Comparison of ENCODE assay signal across 10 cellular contexts in genomic region chr17:68532826-68533225, GRCh38. TPM values are rescaled to one million over a fixed set of nuclear protein-coding genes. Genes with fewer than 3 reads are reported as not detected.
DNase-seq lines count a peak whose midpoint lies in the region; ATAC-seq and TF ChIP-seq lines count a peak whose summit lies in the region.
"Had no signal": no experiment of that assay in that cellular context is flagged by ENCODE, and none has a peak within 500 bp of the region (broad histone marks: within the 10 kb centered on the region; RNA-seq: fewer than 3 reads in every experiment).

No MANE protein-coding gene starts in this region.

- no peaks in the 10 kb centered on the region for H3K27me3 ChIP-seq in CD8-positive, alpha-beta T cell (ENCODE audit: insufficient read depth, low read length)
- H3K27me3 ChIP-seq in upper lobe of right lung: no peaks in the 10 kb centered on the region

- H3K27ac Mint-ChIP-seq in CD8-positive, alpha-beta T cell: peak overlapping the region; percentile 22
- H3K27ac Mint-ChIP-seq: IgD-negative memory B cell had no signal

- H3K4me3 Mint-ChIP-seq in CD8-positive, alpha-beta T cell: no peak overlapping the region
- H3K4me3 Mint-ChIP-seq: CD14-positive monocyte; CD8-positive, alpha-beta memory T cell; IgD-negative memory B cell had no signal

- H3K27me3 Mint-ChIP-seq in CD8-positive, alpha-beta T cell (ENCODE audit: low read depth): no peaks in the 10 kb centered on the region
- H3K27me3 Mint-ChIP-seq: CD8-positive, alpha-beta memory T cell; IgD-negative memory B cell had no signal

- H3K9me3 Mint-ChIP-seq in CD8-positive, alpha-beta T cell: no peaks in the 10 kb centered on the region
- H3K9me3 Mint-ChIP-seq: CD14-positive monocyte; CD8-positive, alpha-beta memory T cell; IgD-negative memory B cell had no signal

- H3K9me3 ChIP-seq in CD8-positive, alpha-beta T cell (ENCODE audit: low read length): no peaks in the 10 kb centered on the region
- H3K9me3 ChIP-seq in HEK293 (ENCODE audit: control insufficient read depth, insufficient read depth, low read depth, low read length) (no peaks in the 10 kb centered on the region), upper lobe of right lung (no peaks in the 10 kb centered on the region)

- no peaks in the 10 kb centered on the region for H3K4me1 ChIP-seq in CD8-positive, alpha-beta T cell (ENCODE audit: insufficient read depth, low read length)
- H3K4me1 ChIP-seq in HEK293 (ENCODE audit: control insufficient read depth, insufficient read depth, low read length): no peaks in the 10 kb centered on the region
- H3K4me1 ChIP-seq in upper lobe of right lung: peaks cover 4% of the 10 kb centered on the region

- DNase-seq in CD8-positive, alpha-beta T cell: no peak
- DNase-seq in fibroblast of peridontal ligament (ENCODE audit: extremely low read depth) (peak; percentile 82), upper lobe of right lung (no peak), NCI-H2081 (lab: John Stamatoyannopoulos, UW) (no peak), caudate nucleus (lab: John Stamatoyannopoulos, UW) (no peak)
- DNase-seq: CD8-positive, alpha-beta memory T cell had no signal

- no peak overlapping the region for H3K4me3 ChIP-seq in CD8-positive, alpha-beta T cell (ENCODE audit: low read depth, low read length)
- H3K4me3 ChIP-seq in HEK293 (ENCODE audit: low read depth, low read length) (no peak overlapping the region), upper lobe of right lung (no peak overlapping the region)

- no peaks in the 10 kb centered on the region for H3K4me1 Mint-ChIP-seq in CD8-positive, alpha-beta T cell (ENCODE audit: low read depth)
- H3K4me1 Mint-ChIP-seq: CD14-positive monocyte, IgD-negative memory B cell had no signal

- H3K27ac ChIP-seq in CD8-positive, alpha-beta T cell (ENCODE audit: low read depth, low read length): no peak overlapping the region
- H3K27ac ChIP-seq in HEK293 (ENCODE audit: extremely low read depth, low read depth, low read length) (no peak overlapping the region), upper lobe of right lung (peak overlapping the region; percentile 7), caudate nucleus (ENCODE audit: low read depth, low read length) (no peak overlapping the region)

- ATAC-seq in CD8-positive, alpha-beta T cell: no peak
- no peak for ATAC-seq in upper lobe of right lung
- ATAC-seq: HCT116 had no signal

- intact Hi-C loops in CD8-positive, alpha-beta T cell (cut with DNase I, micrococcal nuclease): loop anchor here in 1 of 2 experiments (5.0 to 10.0 kb wide), 2 partner anchors 222 to 714 kb away; no protein-coding TSS in a partner anchor
- intact Hi-C loops in upper lobe of right lung (cut with DNase I): no loop called here

- TF ChIP-seq CTCF in CD8-positive, alpha-beta T cell (IDR thresholded peaks at IDR 0.05): no peak
- TF ChIP-seq CTCF in HEK293 (tag by site-specific recombination; IDR thresholded peaks at IDR 0.05) (no peak), upper lobe of right lung (IDR thresholded peaks at IDR 0.05) (no peak)

- POLR2A ChIA-PET in CD8-positive, alpha-beta T cell (lab: Charles Lee): no interaction called here
- POLR2A ChIA-PET in HEK293 (lab: Yijun Ruan, JAX): no interaction called here

- H3K36me3 Mint-ChIP-seq in CD8-positive, alpha-beta T cell: peaks cover 84% of the 10 kb centered on the region

- CTCF ChIA-PET in CD8-positive, alpha-beta T cell (lab: Charles Lee): no interaction called here
- CTCF ChIA-PET in HEK293 (lab: Yijun Ruan, JAX): interaction anchor here (0.6 to 1.8 kb wide), 5 partner anchors 18 to 217 kb away, joined by 3 to 23 read pairs (median 5); no protein-coding TSS in a partner anchor

- H3K36me3 ChIP-seq in CD8-positive, alpha-beta T cell (ENCODE audit: insufficient read depth, low read length): peaks cover 38% of the 10 kb centered on the region
- H3K36me3 ChIP-seq in HEK293 (ENCODE audit: control insufficient read depth in 2 of 2, insufficient read depth in 1 of 2, low read length in 2 of 2) (peaks cover 77 to 93% of the 10 kb centered on the region in 2 experiments), upper lobe of right lung (peaks cover 97% of the 10 kb centered on the region)

TF ChIP-seq in HEK293, 187 proteins besides CTCF, POLR2A, EP300 and RAD21:
- TF ChIP-seq ZNF654 (tag by site-specific recombination; IDR thresholded peaks at IDR 0.05; ENCODE audit: low read depth) (no peak), ZNF37A (tag by site-specific recombination; IDR thresholded peaks at IDR 0.05) (no peak), ZNF362 (tag by site-specific recombination; IDR thresholded peaks at IDR 0.05) (no peak), ZNF133 (tag by site-specific recombination; IDR thresholded peaks at IDR 0.05) (no peak), ZFHX2 (tag by site-specific recombination; conservative IDR thresholded peaks at IDR 0.05) (no peak), PRDM1 (tag by site-specific recombination; IDR thresholded peaks at IDR 0.05) (0 out of 2 replicates have a peak, but pooled peaks have one; percentile 64)
TF ChIP-seq in HEK293: peak in this region for 1.

RNA-seq across cellular contexts. Expression of gene PRKAR1A, which starts 20.6 kb away (rescaled TPM):
- total RNA-seq in CD8-positive, alpha-beta T cell: 10 to 100 TPM; 61.2 to 63.5 TPM
- total RNA-seq in upper lobe of right lung: 389 TPM
